In genomic region chr5:150376799-150377771, GRCh38 we compare ENCODE assay signal across 10 cellular contexts. TPM values are rescaled to one million over a fixed set of nuclear protein-coding genes. Genes with fewer than 3 reads are reported as not detected.
A peak's percentile ranks its signal among the peaks of the same experiment; 100 is the strongest.
DNase-seq lines count a peak whose midpoint lies in the region; ATAC-seq, FAIRE-seq and TF ChIP-seq lines count a peak whose summit lies in the region.
"Had no signal": no experiment of that assay in that cellular context is flagged by ENCODE, and none has a peak within 500 bp of the region (broad histone marks: within the 10 kb centered on the region; RNA-seq: fewer than 3 reads in every experiment).

No MANE protein-coding gene starts in this region.

- no peak for FAIRE-seq in small intestine (lab: Jason Lieb, UNC)
- FAIRE-seq: D721Med had no signal

- no peaks in the 10 kb centered on the region for H3K4me1 ChIP-seq in HUES6 (ENCODE audit: control insufficient read depth, insufficient read depth, low read length)
- H3K4me1 ChIP-seq in small intestine (ENCODE audit: control insufficient read depth in 2 of 2, insufficient read depth in 1 of 2, low read depth in 1 of 2, low read length in 1 of 2) = no peaks in the 10 kb centered on the region

- H3K36me3 Mint-ChIP-seq in central memory CD8-positive, alpha-beta T cell (ENCODE audit: insufficient read depth) = peaks cover 60% of the 10 kb centered on the region
- peaks cover 0 to 100% (median 5%) of the 10 kb centered on the region in 3 donors for H3K36me3 Mint-ChIP-seq in naive thymus-derived CD8-positive, alpha-beta T cell

- H3K27me3 ChIP-seq in HUES6 (ENCODE audit: control insufficient read depth, insufficient read depth, low read length) (no peaks in the 10 kb centered on the region), small intestine (ENCODE audit: control insufficient read depth in 2 of 2, insufficient read depth in 2 of 2, low read length in 2 of 2) (no peaks in the 10 kb centered on the region)

- POLR2A ChIA-PET in naive thymus-derived CD8-positive, alpha-beta T cell (lab: Charles Lee) = interaction anchor here (1.3 kb wide), 1 partner anchor 73 kb away, joined by 3 read pairs; no protein-coding TSS in a partner anchor

- DNase-seq in AG10803 (ENCODE audit: low read depth) = peak; percentile 57
- no peak for DNase-seq in central memory CD8-positive, alpha-beta T cell (ENCODE audit: low spot score in 2 of 2)
- no peak for DNase-seq in naive thymus-derived CD8-positive, alpha-beta T cell
- no peak for DNase-seq in DMS153 (lab: John Stamatoyannopoulos, UW)
- DNase-seq in NCI-H1436 treated with DMSO at 0.1 percent for 48 hours (lab: John Stamatoyannopoulos, UW) = no peak
- DNase-seq in small intestine = no peak
- DNase-seq: effector memory CD4-positive, alpha-beta T cell had no signal

- H3K27ac ChIP-seq in HUES6 (ENCODE audit: low read depth, low read length) (no peak overlapping the region), small intestine (ENCODE audit: low read depth in 1 of 2, low read length in 1 of 2) (no peak overlapping the region)

- H3K9ac ChIP-seq in HUES6 (ENCODE audit: low read length) = peak overlapping the region; percentile 10

- WGBS in small intestine, 3 donors = 70 to 90% (median 83%) methylated on average over 10 of the region's 10 CpGs

- ATAC-seq in central memory CD8-positive, alpha-beta T cell (replicated peaks; ENCODE audit: extremely low read depth, poor library complexity, severe bottlenecking) = peak; percentile 83
- no peak for ATAC-seq in naive thymus-derived CD8-positive, alpha-beta T cell
- no peak for ATAC-seq in GM19463 (IDR thresholded peaks at IDR 0.05; ENCODE audit: unreplicated experiment)

- H3K36me3 ChIP-seq in HUES6 (ENCODE audit: control insufficient read depth, insufficient read depth, low read length) (peaks cover 100% of the 10 kb centered on the region), small intestine (ENCODE audit: control insufficient read depth in 2 of 2, insufficient read depth in 2 of 2, low read length in 2 of 2) (peaks cover 29 to 33% of the 10 kb centered on the region in 2 donors)

- no peaks in the 10 kb centered on the region for H3K27me3 Mint-ChIP-seq in central memory CD8-positive, alpha-beta T cell
- H3K27me3 Mint-ChIP-seq in naive thymus-derived CD8-positive, alpha-beta T cell = no peaks in the 10 kb centered on the region

- TF ChIP-seq CTCF in AG10803 (conservative IDR thresholded peaks at IDR 0.05; ENCODE audit: low read length) = no peak

- H3K4me3 ChIP-seq in AG10803 (ENCODE audit: low read length) = no peak overlapping the region
- H3K4me3 ChIP-seq in HUES6 (ENCODE audit: low read depth, low read length) = no peak overlapping the region
- H3K4me3 ChIP-seq in small intestine (ENCODE audit: low read depth in 1 of 2, low read length in 2 of 2) = no peak overlapping the region

- H3K9me3 Mint-ChIP-seq in central memory CD8-positive, alpha-beta T cell = no peaks in the 10 kb centered on the region
- no peaks in the 10 kb centered on the region for H3K9me3 Mint-ChIP-seq in naive thymus-derived CD8-positive, alpha-beta T cell

- H3K9me3 ChIP-seq in HUES6 (ENCODE audit: control insufficient read depth, insufficient read depth, low read depth, low read length) (no peaks in the 10 kb centered on the region), small intestine (ENCODE audit: control insufficient read depth, low read depth) (no peaks in the 10 kb centered on the region)

- H3K4me3 Mint-ChIP-seq in central memory CD8-positive, alpha-beta T cell = peak overlapping the region; percentile 66
- peak overlapping the region in 2 of 10 donors; percentile 41 to 64 for H3K4me3 Mint-ChIP-seq in naive thymus-derived CD8-positive, alpha-beta T cell

- H3K27ac Mint-ChIP-seq in central memory CD8-positive, alpha-beta T cell (ENCODE audit: low read depth) = peak overlapping the region; percentile 94
- peak overlapping the region in 9 of 10 donors; percentile 53 to 94 (median 72) for H3K27ac Mint-ChIP-seq in naive thymus-derived CD8-positive, alpha-beta T cell

- H3K4me1 Mint-ChIP-seq in central memory CD8-positive, alpha-beta T cell = peaks cover 57% of the 10 kb centered on the region
- H3K4me1 Mint-ChIP-seq in naive thymus-derived CD8-positive, alpha-beta T cell = peaks cover 0 to 11% (median 5%) of the 10 kb centered on the region in 4 donors

RNA-seq across cellular contexts. Expression of gene TCOF1, which starts 19.6 kb away (rescaled TPM):
- total RNA-seq in naive thymus-derived CD8-positive, alpha-beta T cell = 10 to 100 TPM; 61.5 to 64.6 TPM
- 10 to 100 TPM in 1 of 3 donors, 1 to 10 TPM in 2; 1.8 to 24.7 (median 3.3) TPM for polyA plus RNA-seq in naive thymus-derived CD8-positive, alpha-beta T cell
- polyA plus RNA-seq in small intestine = 10 to 100 TPM; 18.3 to 29.7 (median 19.3) TPM

RNA-seq across cellular contexts. Expression of gene CD74, which starts 35.6 kb away (rescaled TPM):
- total RNA-seq in naive thymus-derived CD8-positive, alpha-beta T cell = 100 to 1,000 TPM; 288 to 293 TPM
- polyA plus RNA-seq in naive thymus-derived CD8-positive, alpha-beta T cell = 100 to 1,000 TPM; 310 to 415 (median 407) TPM
- polyA plus RNA-seq in small intestine = 100 to 1,000 TPM; 288 to 939 (median 792) TPM
